ENCODE assay signal across 9 cellular contexts in genomic region chr4:119025916-119026661, GRCh38.
DNase-seq lines count a peak whose midpoint lies in the region; ATAC-seq and TF ChIP-seq lines count a peak whose summit lies in the region.
"Had no signal": no experiment of that assay in that cellular context is flagged by ENCODE, and none has a peak within 500 bp of the region (broad histone marks: within the 10 kb centered on the region; RNA-seq: fewer than 3 reads in every experiment).

No MANE protein-coding gene starts in this region.

- no peak overlapping the region for H3K4me3 Mint-ChIP-seq in activated T-helper 1 cell treated with anti-CD3 and anti-CD28 coated beads, Interleukin-12 subunit alpha, Interleukin-12 subunit beta, Interleukin-2, Interleukin-4 antibody, amounts not matched to agents 30 ng/mL and 10 ng/mL and 1 ng/mL, durations not matched to agents 14 hours and 24 hours and 36 hours
- H3K4me3 Mint-ChIP-seq: activated B cell treated with CpG ODN at 0.5 μM for 24 hours had no signal

- in situ Hi-C loops in Panc1 (cut with HindIII; ENCODE audit: low pct_unique_long_range_greater_than_20kb, low sequenced_read_pairs): no loop called here

- TF ChIP-seq CTCF in Panc1 (IDR thresholded peaks at IDR 0.05) (no peak), omental fat pad (IDR thresholded peaks at IDR 0.05) (no peak)

- no peak overlapping the region for H3K4me3 ChIP-seq in Panc1 (ENCODE audit: low read depth in 2 of 2, low read length in 2 of 2)

- CTCF ChIA-PET in Panc1 (lab: Charles Lee): no interaction called here

- no peaks in the 10 kb centered on the region for H3K36me3 ChIP-seq in Panc1 (ENCODE audit: control insufficient read depth, insufficient read depth, low read length)

- ATAC-seq in Panc1: no peak
- ATAC-seq in omental fat pad (ENCODE audit: low FRiP score): peak; percentile 74
- no peak for ATAC-seq in GM19397 (IDR thresholded peaks at IDR 0.05; ENCODE audit: unreplicated experiment)
- no peak for ATAC-seq in HG02840 (IDR thresholded peaks at IDR 0.05; ENCODE audit: low FRiP score, unreplicated experiment)

- BruUV-seq in Panc1 (replicated peaks; lab: Mats Ljungman, UMichigan): no TSS peak

- no peaks in the 10 kb centered on the region for H3K4me1 ChIP-seq in Panc1 (ENCODE audit: control insufficient read depth, insufficient read depth, low read length)

- intact Hi-C loops in Panc1 (cut with micrococcal nuclease; ENCODE audit: unreplicated experiment): no loop called here
- intact Hi-C loops in activated T-helper 1 cell treated with anti-CD3 and anti-CD28 coated beads, Interleukin-12 subunit alpha, Interleukin-12 subunit beta, Interleukin-2, Interleukin-4 antibody, amounts not matched to agents 30 ng/mL and 10 ng/mL and 1 ng/mL, durations not matched to agents 14 hours and 24 hours and 36 hours (cut with micrococcal nuclease): no loop called here

- H3K27ac ChIP-seq in Panc1 (ENCODE audit: low read length): no peak overlapping the region

- H3K27ac Mint-ChIP-seq in activated T-helper 1 cell treated with anti-CD3 and anti-CD28 coated beads, Interleukin-12 subunit alpha, Interleukin-12 subunit beta, Interleukin-2, Interleukin-4 antibody, amounts not matched to agents 30 ng/mL and 10 ng/mL and 1 ng/mL, durations not matched to agents 14 hours and 24 hours and 36 hours: no peak overlapping the region
- H3K27ac Mint-ChIP-seq: activated B cell treated with CpG ODN at 0.5 μM for 24 hours had no signal

- no peaks in the 10 kb centered on the region for H3K9me3 ChIP-seq in Panc1 (ENCODE audit: control insufficient read depth, insufficient read depth, low read depth, low read length)

- no peaks in the 10 kb centered on the region for H3K9me3 Mint-ChIP-seq in activated T-helper 1 cell treated with anti-CD3 and anti-CD28 coated beads, Interleukin-12 subunit alpha, Interleukin-12 subunit beta, Interleukin-2, Interleukin-4 antibody, amounts not matched to agents 30 ng/mL and 10 ng/mL and 1 ng/mL, durations not matched to agents 14 hours and 24 hours and 36 hours
- H3K9me3 Mint-ChIP-seq: activated B cell treated with CpG ODN at 0.5 μM for 24 hours had no signal

- POLR2A ChIA-PET in Panc1 (lab: Charles Lee): no interaction called here

- no peaks in the 10 kb centered on the region for H3K27me3 ChIP-seq in Panc1 (ENCODE audit: control insufficient read depth, insufficient read depth, low read length)

- no peaks in the 10 kb centered on the region for H3K4me1 Mint-ChIP-seq in activated T-helper 1 cell treated with anti-CD3 and anti-CD28 coated beads, Interleukin-12 subunit alpha, Interleukin-12 subunit beta, Interleukin-2, Interleukin-4 antibody, amounts not matched to agents 30 ng/mL and 10 ng/mL and 1 ng/mL, durations not matched to agents 14 hours and 24 hours and 36 hours (ENCODE audit: low read depth)
- H3K4me1 Mint-ChIP-seq: activated B cell treated with CpG ODN at 0.5 μM for 24 hours had no signal

- peak; percentile 78 to 80 for DNase-seq in AML-193 (lab: John Stamatoyannopoulos, UW)
- DNase-seq in Panc1 (ENCODE audit: low read depth, low spot score): peak; percentile 24
- DNase-seq in fibroblast of gingiva (ENCODE audit: low read depth): peak; percentile 94
- DNase-seq in omental fat pad (ENCODE audit: low spot score): peak; percentile 48
- DNase-seq in activated T-helper 1 cell treated with anti-CD3 and anti-CD28 coated beads, Interleukin-12 subunit alpha, Interleukin-12 subunit beta, Interleukin-2, Interleukin-4 antibody, amounts not matched to agents 30 ng/mL and 10 ng/mL and 1 ng/mL, durations not matched to agents 14 hours and 24 hours and 36 hours (ENCODE audit: low spot score): no peak
- DNase-seq in NK-92 (lab: John Stamatoyannopoulos, UW; ENCODE audit: unreplicated experiment): no peak
- DNase-seq: activated B cell treated with CpG ODN at 0.5 μM for 24 hours had no signal

- H3K36me3 Mint-ChIP-seq in activated T-helper 1 cell treated with anti-CD3 and anti-CD28 coated beads, Interleukin-12 subunit alpha, Interleukin-12 subunit beta, Interleukin-2, Interleukin-4 antibody, amounts not matched to agents 30 ng/mL and 10 ng/mL and 1 ng/mL, durations not matched to agents 14 hours and 24 hours and 36 hours (ENCODE audit: low read depth): no peaks in the 10 kb centered on the region

- H3K27me3 Mint-ChIP-seq in activated T-helper 1 cell treated with anti-CD3 and anti-CD28 coated beads, Interleukin-12 subunit alpha, Interleukin-12 subunit beta, Interleukin-2, Interleukin-4 antibody, amounts not matched to agents 30 ng/mL and 10 ng/mL and 1 ng/mL, durations not matched to agents 14 hours and 24 hours and 36 hours (ENCODE audit: insufficient read depth): peaks cover 15% of the 10 kb centered on the region

Comparison
In these comparisons a context has a peak if more than half of its experiments do, and no peak if none do; other contexts are left out.
1. DNase-seq: peak in AML-193 (2 of 2), Panc1 (single experiment), fibroblast of gingiva (single experiment) and omental fat pad (single experiment); none in activated T-helper 1 cell treated with anti-CD3 and anti-CD28 coated beads, Interleukin-12 subunit alpha, Interleukin-12 subunit beta, Interleukin-2, Interleukin-4 antibody, amounts not matched to agents 30 ng/mL and 10 ng/mL and 1 ng/mL, durations not matched to agents 14 hours and 24 hours and 36 hours (single experiment) and NK-92 (single experiment).